ENCODE assay signal across 1 cellular context in the genomic region with DNA sequence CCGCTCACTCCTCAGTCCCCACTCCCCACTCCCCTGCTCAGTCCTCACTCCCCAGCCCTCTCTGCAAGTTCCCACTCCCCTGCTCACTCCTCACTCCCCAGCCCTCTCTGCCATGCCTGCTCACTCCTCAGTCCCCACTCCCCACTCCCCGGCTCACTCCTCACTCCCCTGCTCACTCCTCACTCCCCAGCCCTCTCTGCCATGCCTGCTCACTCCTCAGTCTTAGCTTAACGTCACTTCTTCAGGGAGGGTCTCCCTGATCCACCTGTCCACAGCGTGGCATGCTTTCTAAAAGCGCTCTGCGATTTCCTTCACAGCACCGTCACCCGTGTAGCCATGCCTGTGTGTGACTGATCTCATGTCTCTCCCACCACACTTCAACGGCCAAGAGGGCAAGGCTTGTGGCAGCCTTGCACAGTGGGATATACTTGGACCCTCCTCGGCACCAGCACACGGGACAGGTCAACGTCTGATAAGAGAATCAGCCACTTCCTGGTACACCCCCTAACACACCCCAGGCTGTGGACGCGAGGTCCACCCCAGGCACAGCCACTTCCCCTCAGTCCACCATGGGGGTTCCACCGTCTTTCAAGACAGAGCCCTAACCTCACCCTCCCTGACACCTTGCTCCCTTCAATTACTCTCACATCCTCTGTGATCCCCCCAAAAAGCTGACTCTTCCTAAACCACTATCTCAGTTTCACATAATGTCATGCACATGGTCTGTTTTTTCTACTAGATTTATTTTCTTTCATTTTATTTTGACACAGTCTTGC.
TF ChIP-seq lines count a peak whose summit lies in the region.

No MANE protein-coding gene starts in this region.

TF ChIP-seq in IMR-90, 13 proteins besides CTCF, POLR2A, EP300 and RAD21 (continued from another document):
- TF ChIP-seq, protein P1, sequence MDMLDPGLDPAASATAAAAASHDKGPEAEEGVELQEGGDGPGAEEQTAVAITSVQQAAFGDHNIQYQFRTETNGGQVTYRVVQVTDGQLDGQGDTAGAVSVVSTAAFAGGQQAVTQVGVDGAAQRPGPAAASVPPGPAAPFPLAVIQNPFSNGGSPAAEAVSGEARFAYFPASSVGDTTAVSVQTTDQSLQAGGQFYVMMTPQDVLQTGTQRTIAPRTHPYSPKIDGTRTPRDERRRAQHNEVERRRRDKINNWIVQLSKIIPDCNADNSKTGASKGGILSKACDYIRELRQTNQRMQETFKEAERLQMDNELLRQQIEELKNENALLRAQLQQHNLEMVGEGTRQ (IDR thresholded peaks at IDR 0.05; ENCODE audit: low read depth, low read length) = no peak
- TF ChIP-seq RCOR1 (IDR thresholded peaks at IDR 0.05; ENCODE audit: insufficient replicate concordance, low read length) = no peak
- no peak for TF ChIP-seq NFE2L2 (IDR thresholded peaks at IDR 0.05; ENCODE audit: low read depth, low read length)
- no peak for TF ChIP-seq MAFK (IDR thresholded peaks at IDR 0.05; ENCODE audit: low read depth, low read length)
